ENCODE assay signal across 15 cellular contexts in the genomic region with DNA sequence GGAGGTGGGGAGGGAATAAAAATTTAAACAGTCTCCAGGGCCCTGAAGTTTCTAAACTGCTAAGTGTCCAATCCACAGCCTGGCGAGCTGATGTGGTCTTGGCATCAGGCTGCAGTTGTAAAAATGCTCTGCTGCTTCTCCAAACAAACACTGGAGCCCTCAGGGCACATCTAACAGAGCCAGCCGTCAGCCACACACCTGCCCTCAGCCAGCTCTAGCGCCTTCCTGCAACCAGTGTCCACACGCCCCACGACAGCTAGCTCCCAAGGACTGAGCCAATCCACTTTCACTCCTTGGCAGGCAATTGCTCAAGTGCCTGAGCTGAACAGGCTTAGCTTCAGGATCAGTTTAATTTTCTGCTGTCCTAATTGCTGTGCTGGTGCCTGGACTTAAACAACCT.
DNase-seq lines count a peak whose midpoint lies in the region; ATAC-seq and TF ChIP-seq lines count a peak whose summit lies in the region.
"Had no signal": no experiment of that assay in that cellular context is flagged by ENCODE, and none has a peak within 500 bp of the region (broad histone marks: within the 10 kb centered on the region; RNA-seq: fewer than 3 reads in every experiment).

No MANE protein-coding gene starts in this region.

- no peak for TF ChIP-seq POLR2A in sigmoid colon (IDR thresholded peaks at IDR 0.05)

- DNase-seq in DMS79 treated with DMSO at 0.1 percent for 48 hours (lab: John Stamatoyannopoulos, UW) (peak; percentile 6), DMS79 (lab: John Stamatoyannopoulos, UW) (no peak), NCI-H69 (lab: John Stamatoyannopoulos, UW) (peak; percentile 99), foreskin keratinocyte (peak in 1 of 2 donors; percentile 61), sigmoid colon (peak; percentile 72), dorsolateral prefrontal cortex (no peak), LoVo (ENCODE audit: low spot score) (no peak), HT-29 (ENCODE audit: low spot score) (no peak)
- DNase-seq: activated CD4-positive, CD25-positive, alpha-beta regulatory T cell; activated naive CD8-positive, alpha-beta T cell treated with anti-CD3 and anti-CD28 coated beads, Interleukin-2, amount 10 ng/mL, durations not matched to agents 7 days and 5 days; CD8-positive, alpha-beta memory T cell; esophagus squamous epithelium had no signal

- H3K36me3 ChIP-seq in sigmoid colon = no peaks in the 10 kb centered on the region
- H3K36me3 ChIP-seq: esophagus squamous epithelium had no signal

- TF ChIP-seq CTCF in foreskin keratinocyte (conservative IDR thresholded peaks at IDR 0.05) (no peak), sigmoid colon (IDR thresholded peaks at IDR 0.05) (no peak), dorsolateral prefrontal cortex (IDR thresholded peaks at IDR 0.05 in 54 of 56, conservative IDR thresholded peaks at IDR 0.05 in 2 of 56; ENCODE audit: low read depth in 1 of 56, partially characterized antibody in 56 of 56) (no peak)

- no peak overlapping the region for H3K27ac ChIP-seq in foreskin keratinocyte
- H3K27ac ChIP-seq in sigmoid colon = peak overlapping the region in 2 of 4 donors; percentile 36 to 42
- peak overlapping the region in 7 of 59 donors; percentile 1 to 47 (median 24) for H3K27ac ChIP-seq in dorsolateral prefrontal cortex
- H3K27ac ChIP-seq: 22Rv1, esophagus squamous epithelium, parathyroid adenoma, SK-N-MC had no signal

- intact Hi-C loops in sigmoid colon (cut with DNase I) (no loop called here), dorsolateral prefrontal cortex (cut with DNase I) (no loop called here)

- H3K9me3 ChIP-seq in sigmoid colon = no peaks in the 10 kb centered on the region
- H3K9me3 ChIP-seq: esophagus squamous epithelium had no signal

- 39 to 71% methylated on average over 5 of the region's 5 CpGs for WGBS in sigmoid colon, 2 donors

- H3K27me3 ChIP-seq in foreskin keratinocyte (no peaks in the 10 kb centered on the region), sigmoid colon (no peaks in the 10 kb centered on the region), dorsolateral prefrontal cortex (no peaks in the 10 kb centered on the region)
- H3K27me3 ChIP-seq: esophagus squamous epithelium had no signal

- H3K4me1 ChIP-seq in foreskin keratinocyte = no peaks in the 10 kb centered on the region
- peaks cover 0 to 9% (median 0%) of the 10 kb centered on the region in 4 donors for H3K4me1 ChIP-seq in sigmoid colon
- H3K4me1 ChIP-seq: parathyroid adenoma had no signal

- ATAC-seq in foreskin keratinocyte = peak; percentile 71

- H3K4me3 ChIP-seq in sigmoid colon (no peak overlapping the region), dorsolateral prefrontal cortex (no peak overlapping the region)
- H3K4me3 ChIP-seq: esophagus squamous epithelium, SK-N-MC had no signal

- TF ChIP-seq EP300 in sigmoid colon (IDR thresholded peaks at IDR 0.05) = no peak

Comparison
In these comparisons a context has a peak if more than half of its experiments do, and no peak if none do; other contexts are left out.
1. DNase-seq: peak in DMS79 treated with DMSO at 0.1 percent for 48 hours (single experiment), NCI-H69 (single experiment) and sigmoid colon (single experiment); none in DMS79 (single experiment), dorsolateral prefrontal cortex (0 of 10), LoVo (single experiment) and HT-29 (single experiment).